Comparison of ENCODE assay signal across 8 cellular contexts in the genomic region with DNA sequence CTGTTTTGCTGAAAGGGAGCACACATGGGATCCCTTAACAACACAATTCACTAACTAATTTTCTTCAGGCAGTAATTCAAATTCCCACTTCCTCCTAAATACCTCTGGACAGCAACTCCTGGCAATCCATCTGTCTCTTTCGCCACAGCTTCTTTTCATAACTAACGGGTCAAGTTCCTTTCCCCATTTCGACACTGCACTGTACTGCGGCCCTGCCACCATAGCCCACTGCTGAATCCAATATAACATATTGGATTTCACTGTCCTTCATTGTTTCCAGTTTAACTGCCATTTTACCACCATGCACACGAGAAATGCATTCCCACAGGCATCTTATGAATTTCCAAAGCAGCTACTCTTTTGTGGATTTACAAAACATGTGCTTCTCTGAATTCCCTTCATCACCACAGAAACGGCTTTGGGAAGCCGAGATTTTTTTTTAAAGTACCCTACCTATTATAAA. TPM values are rescaled to one million over a fixed set of nuclear protein-coding genes. Genes with fewer than 3 reads are reported as not detected.
DNase-seq lines count a peak whose midpoint lies in the region; ATAC-seq and TF ChIP-seq lines count a peak whose summit lies in the region.

No MANE protein-coding gene starts in this region.

- peaks cover 6% of the 10 kb centered on the region for H3K36me3 Mint-ChIP-seq in CD4-positive, alpha-beta T cell (ENCODE audit: low read depth)
- peaks cover 1 to 3% of the 10 kb centered on the region in 2 donors for H3K36me3 Mint-ChIP-seq in activated T-cell treated with anti-CD3 and anti-CD28 coated beads, Interleukin-2, amount 50 U/mL, for 72 hours (ENCODE audit: insufficient read depth in 2 of 2)

- peaks cover 11% of the 10 kb centered on the region for H3K4me1 ChIP-seq in rectal smooth muscle tissue (ENCODE audit: control insufficient read depth, insufficient read depth, low read length)

- H3K4me3 Mint-ChIP-seq in CD4-positive, alpha-beta T cell = no peak overlapping the region
- no peak overlapping the region for H3K4me3 Mint-ChIP-seq in activated T-cell treated with anti-CD3 and anti-CD28 coated beads, Interleukin-2, amount 50 U/mL, for 72 hours

- H3K27ac ChIP-seq in CD4-positive, alpha-beta T cell (ENCODE audit: low read depth, low read length) = peak overlapping the region; percentile 87
- H3K27ac ChIP-seq in rectal smooth muscle tissue (ENCODE audit: low read depth, low read length) = peak overlapping the region; percentile 87

- no peaks in the 10 kb centered on the region for H3K27me3 ChIP-seq in CD4-positive, alpha-beta T cell (ENCODE audit: control insufficient read depth, insufficient read depth, low read length)
- no peaks in the 10 kb centered on the region for H3K27me3 ChIP-seq in rectal smooth muscle tissue (ENCODE audit: control insufficient read depth, insufficient read depth, low read length)

- H3K9me3 ChIP-seq in CD4-positive, alpha-beta T cell (ENCODE audit: control insufficient read depth, low read length) = no peaks in the 10 kb centered on the region

- POLR2A ChIA-PET in CD4-positive, alpha-beta T cell (lab: Charles Lee) = interaction anchor here (0.6 to 5.7 kb wide), 8 partner anchors 8 to 195 kb away, joined by 3 to 33 read pairs (median 4); a partner anchor contains a TSS

- ATAC-seq in CD4-positive, alpha-beta T cell (ENCODE audit: poor library complexity) = no peak
- no peak for ATAC-seq in activated T-cell treated with anti-CD3 and anti-CD28 coated beads, Interleukin-2, amount 50 U/mL, for 72 hours (replicated peaks in 1 of 2)
- ATAC-seq in HG03045 (IDR thresholded peaks at IDR 0.05; ENCODE audit: unreplicated experiment) = no peak

- no peaks in the 10 kb centered on the region for H3K9me3 Mint-ChIP-seq in CD4-positive, alpha-beta T cell
- peaks cover 0 to 1% of the 10 kb centered on the region in 2 donors for H3K9me3 Mint-ChIP-seq in activated T-cell treated with anti-CD3 and anti-CD28 coated beads, Interleukin-2, amount 50 U/mL, for 72 hours

- DNase-seq in CD4-positive, alpha-beta T cell = no peak
- no peak for DNase-seq in Jurkat, Clone E6-1 (ENCODE audit: low read depth, low spot score)
- DNase-seq in SK-N-DZ (ENCODE audit: low spot score) (peak; percentile 49), foreskin melanocyte (peak; percentile 56)
- no peak for DNase-seq in stimulated activated CD4-positive, alpha-beta T cell treated with anti-CD3 and anti-CD28 coated beads, Interleukin-2, amount 100 ng/mL, for 48 hours
- DNase-seq in activated T-cell treated with anti-CD3 and anti-CD28 coated beads, Interleukin-2, amount 50 U/mL, for 72 hours = no peak

- H3K9ac ChIP-seq in rectal smooth muscle tissue (ENCODE audit: low read length) = peak overlapping the region; percentile 17

- CTCF ChIA-PET in CD4-positive, alpha-beta T cell (lab: Charles Lee) = interaction anchor here (1.9 to 2.8 kb wide), 2 partner anchors 141 to 195 kb away, joined by 10 to 13 read pairs; no protein-coding TSS in a partner anchor

- no peak overlapping the region for H3K27ac Mint-ChIP-seq in CD4-positive, alpha-beta T cell
- H3K27ac Mint-ChIP-seq in activated T-cell treated with anti-CD3 and anti-CD28 coated beads, Interleukin-2, amount 50 U/mL, for 72 hours = no peak overlapping the region

- intact Hi-C loops in CD4-positive, alpha-beta T cell (cut with DNase I, micrococcal nuclease) = loop anchor here (5.0 to 10.0 kb wide), 2 partner anchors 36 to 1496 kb away; a partner anchor contains a TSS

- no peak for TF ChIP-seq CTCF in CD4-positive, alpha-beta T cell (IDR thresholded peaks at IDR 0.05)

- no peaks in the 10 kb centered on the region for H3K36me3 ChIP-seq in rectal smooth muscle tissue (ENCODE audit: control insufficient read depth, insufficient read depth, low read length)

- peaks cover 43% of the 10 kb centered on the region for H3K4me1 Mint-ChIP-seq in CD4-positive, alpha-beta T cell (ENCODE audit: low read depth)
- peaks cover 24% of the 10 kb centered on the region for H3K4me1 Mint-ChIP-seq in activated T-cell treated with anti-CD3 and anti-CD28 coated beads, Interleukin-2, amount 50 U/mL, for 72 hours (ENCODE audit: low read depth)

- H3K4me3 ChIP-seq in Jurkat, Clone E6-1 (ENCODE audit: low read length) = peak overlapping the region; percentile 74
- H3K4me3 ChIP-seq in rectal smooth muscle tissue (ENCODE audit: low read length) = peak overlapping the region; percentile 83

- H3K27me3 Mint-ChIP-seq in CD4-positive, alpha-beta T cell = no peaks in the 10 kb centered on the region
- H3K27me3 Mint-ChIP-seq in activated T-cell treated with anti-CD3 and anti-CD28 coated beads, Interleukin-2, amount 50 U/mL, for 72 hours (ENCODE audit: low read depth) = no peaks in the 10 kb centered on the region

RNA-seq across cellular contexts. Expression of a gene that starts 1.4 kb away (rescaled TPM):
- total RNA-seq in CD4-positive, alpha-beta T cell = 10 to 100 TPM; 14.8 to 15.0 TPM
- 6.6 TPM for polyA plus RNA-seq in Jurkat, Clone E6-1 (2012; ENCODE audit: insufficient read depth, insufficient read length)
- 32.5 and 39.5 TPM in 2 replicates for polyA plus RNA-seq in SK-N-DZ (2014; cell fraction: cytosol; rRNA removed)
- polyA plus RNA-seq in SK-N-DZ (2014; cell fraction: nucleus; rRNA removed) = 38.4 and 47.8 TPM in 2 replicates
- 10 to 100 TPM; 11.1 to 13.7 TPM for total RNA-seq in activated T-cell treated with anti-CD3 and anti-CD28 coated beads, Interleukin-2, amount 50 U/mL, for 72 hours

RNA-seq across cellular contexts. Expression of a gene that starts 34.8 kb away (rescaled TPM):
- total RNA-seq in CD4-positive, alpha-beta T cell = 1,000 to 10,000 TPM; 3,088 to 3,122 TPM
- 2,495 TPM for polyA plus RNA-seq in Jurkat, Clone E6-1 (2012; ENCODE audit: insufficient read depth, insufficient read length)
- 8,232 and 8,575 TPM in 2 replicates for polyA plus RNA-seq in SK-N-DZ (2014; cell fraction: cytosol; rRNA removed)
- 3,567 and 4,317 TPM in 2 replicates for polyA plus RNA-seq in SK-N-DZ (2014; cell fraction: nucleus; rRNA removed)
- total RNA-seq in activated T-cell treated with anti-CD3 and anti-CD28 coated beads, Interleukin-2, amount 50 U/mL, for 72 hours = 1,000 to 10,000 TPM; 2,209 to 2,226 TPM

Comparison
In these comparisons a context has a peak if more than half of its experiments do, and no peak if none do; other contexts are left out.
1. DNase-seq: peak in SK-N-DZ (single experiment) and foreskin melanocyte (single experiment); none in CD4-positive, alpha-beta T cell (0 of 10), Jurkat, Clone E6-1 (single experiment), stimulated activated CD4-positive, alpha-beta T cell treated with anti-CD3 and anti-CD28 coated beads, Interleukin-2, amount 100 ng/mL, for 48 hours (0 of 2) and activated T-cell treated with anti-CD3 and anti-CD28 coated beads, Interleukin-2, amount 50 U/mL, for 72 hours (0 of 2).